1 cellular context compared by ENCODE assay signal in the genomic region with DNA sequence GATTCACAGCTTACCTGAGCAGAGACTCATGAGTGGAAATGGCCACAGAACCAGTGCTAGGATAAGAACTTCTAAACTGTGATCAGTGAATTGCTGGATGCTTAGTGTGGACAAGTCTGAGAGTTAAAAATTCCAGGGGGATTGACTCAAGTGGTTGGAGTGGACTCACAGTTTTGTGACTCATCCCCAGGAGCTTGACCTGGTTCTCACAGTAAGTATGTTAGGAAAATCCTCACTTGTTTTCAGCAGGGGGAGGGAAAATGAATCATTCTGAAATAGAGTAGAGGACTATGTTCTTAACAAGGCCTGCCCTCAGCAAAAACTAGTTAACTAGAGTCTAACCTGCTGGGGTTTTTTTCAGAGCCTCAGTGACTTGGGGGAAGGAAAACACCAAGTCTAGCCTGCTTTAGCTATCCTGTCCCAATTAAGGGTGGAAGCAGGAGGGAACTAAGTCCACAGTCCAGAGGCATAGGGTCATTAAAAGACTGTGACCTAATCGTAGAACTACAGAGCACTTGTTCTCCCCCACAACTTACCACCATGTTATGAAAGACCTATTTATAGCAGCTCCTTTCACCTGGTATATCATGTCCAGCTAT.
A peak's percentile ranks its signal among the peaks of the same experiment; 100 is the strongest.
TF ChIP-seq lines count a peak whose summit lies in the region.

No MANE protein-coding gene starts in this region.

TF ChIP-seq in K562, 482 proteins besides CTCF, POLR2A, EP300 and RAD21 (continued from another document):
- peak; percentile 58; the same call in 1 of the 2 replicates for TF ChIP-seq ATF7 (IDR thresholded peaks at IDR 0.05)
- TF ChIP-seq SIX5 (IDR thresholded peaks at IDR 0.05; ENCODE audit: borderline replicate concordance in 1 of 2, insufficient read depth in 1 of 2, low read depth in 1 of 2, low read length in 2 of 2): no peak
- peak; percentile 35; the same call in 1 of the 2 replicates for TF ChIP-seq HDAC2 (IDR thresholded peaks at IDR 0.05)
- no peak for TF ChIP-seq TBL1XR1 (IDR thresholded peaks at IDR 0.05; ENCODE audit: low read length in 2 of 2)
- TF ChIP-seq, protein P1, sequence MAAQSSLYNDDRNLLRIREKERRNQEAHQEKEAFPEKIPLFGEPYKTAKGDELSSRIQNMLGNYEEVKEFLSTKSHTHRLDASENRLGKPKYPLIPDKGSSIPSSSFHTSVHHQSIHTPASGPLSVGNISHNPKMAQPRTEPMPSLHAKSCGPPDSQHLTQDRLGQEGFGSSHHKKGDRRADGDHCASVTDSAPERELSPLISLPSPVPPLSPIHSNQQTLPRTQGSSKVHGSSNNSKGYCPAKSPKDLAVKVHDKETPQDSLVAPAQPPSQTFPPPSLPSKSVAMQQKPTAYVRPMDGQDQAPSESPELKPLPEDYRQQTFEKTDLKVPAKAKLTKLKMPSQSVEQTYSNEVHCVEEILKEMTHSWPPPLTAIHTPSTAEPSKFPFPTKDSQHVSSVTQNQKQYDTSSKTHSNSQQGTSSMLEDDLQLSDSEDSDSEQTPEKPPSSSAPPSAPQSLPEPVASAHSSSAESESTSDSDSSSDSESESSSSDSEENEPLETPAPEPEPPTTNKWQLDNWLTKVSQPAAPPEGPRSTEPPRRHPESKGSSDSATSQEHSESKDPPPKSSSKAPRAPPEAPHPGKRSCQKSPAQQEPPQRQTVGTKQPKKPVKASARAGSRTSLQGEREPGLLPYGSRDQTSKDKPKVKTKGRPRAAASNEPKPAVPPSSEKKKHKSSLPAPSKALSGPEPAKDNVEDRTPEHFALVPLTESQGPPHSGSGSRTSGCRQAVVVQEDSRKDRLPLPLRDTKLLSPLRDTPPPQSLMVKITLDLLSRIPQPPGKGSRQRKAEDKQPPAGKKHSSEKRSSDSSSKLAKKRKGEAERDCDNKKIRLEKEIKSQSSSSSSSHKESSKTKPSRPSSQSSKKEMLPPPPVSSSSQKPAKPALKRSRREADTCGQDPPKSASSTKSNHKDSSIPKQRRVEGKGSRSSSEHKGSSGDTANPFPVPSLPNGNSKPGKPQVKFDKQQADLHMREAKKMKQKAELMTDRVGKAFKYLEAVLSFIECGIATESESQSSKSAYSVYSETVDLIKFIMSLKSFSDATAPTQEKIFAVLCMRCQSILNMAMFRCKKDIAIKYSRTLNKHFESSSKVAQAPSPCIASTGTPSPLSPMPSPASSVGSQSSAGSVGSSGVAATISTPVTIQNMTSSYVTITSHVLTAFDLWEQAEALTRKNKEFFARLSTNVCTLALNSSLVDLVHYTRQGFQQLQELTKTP (IDR thresholded peaks at IDR 0.05; ENCODE audit: low read depth in 1 of 2, partially characterized antibody in 2 of 2): peak; percentile 24 to 45
- TF ChIP-seq, protein P2, sequence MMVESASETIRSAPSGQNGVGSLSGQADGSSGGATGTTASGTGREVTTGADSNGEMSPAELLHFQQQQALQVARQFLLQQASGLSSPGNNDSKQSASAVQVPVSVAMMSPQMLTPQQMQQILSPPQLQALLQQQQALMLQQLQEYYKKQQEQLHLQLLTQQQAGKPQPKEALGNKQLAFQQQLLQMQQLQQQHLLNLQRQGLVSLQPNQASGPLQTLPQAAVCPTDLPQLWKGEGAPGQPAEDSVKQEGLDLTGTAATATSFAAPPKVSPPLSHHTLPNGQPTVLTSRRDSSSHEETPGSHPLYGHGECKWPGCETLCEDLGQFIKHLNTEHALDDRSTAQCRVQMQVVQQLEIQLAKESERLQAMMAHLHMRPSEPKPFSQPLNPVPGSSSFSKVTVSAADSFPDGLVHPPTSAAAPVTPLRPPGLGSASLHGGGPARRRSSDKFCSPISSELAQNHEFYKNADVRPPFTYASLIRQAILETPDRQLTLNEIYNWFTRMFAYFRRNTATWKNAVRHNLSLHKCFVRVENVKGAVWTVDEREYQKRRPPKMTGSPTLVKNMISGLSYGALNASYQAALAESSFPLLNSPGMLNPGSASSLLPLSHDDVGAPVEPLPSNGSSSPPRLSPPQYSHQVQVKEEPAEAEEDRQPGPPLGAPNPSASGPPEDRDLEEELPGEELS (CRISPR knock-in tag; IDR thresholded peaks at IDR 0.05; ENCODE audit: borderline replicate concordance): no peak
- TF ChIP-seq ZNF592 (IDR thresholded peaks at IDR 0.05): peak; percentile 60; the same call in 1 of the 2 replicates
- TF ChIP-seq SMARCA4 (IDR thresholded peaks at IDR 0.05): peak; percentile 73
- TF ChIP-seq BRD4 (IDR thresholded peaks at IDR 0.05): 0 out of 2 replicates have a peak, but pooled peaks have one; percentile 23
- TF ChIP-seq ZNF507 (tag; conservative IDR thresholded peaks at IDR 0.05): no peak
- no peak for TF ChIP-seq NR4A1 (CRISPR knock-in tag; IDR thresholded peaks at IDR 0.05)
- TF ChIP-seq NR4A1 (tag; IDR thresholded peaks at IDR 0.05): no peak
- TF ChIP-seq GATAD2B (IDR thresholded peaks at IDR 0.05; ENCODE audit: borderline replicate concordance): peak; percentile 21; the same call in 1 of the 2 replicates
- no peak for TF ChIP-seq ZNF696 (CRISPR knock-in tag; conservative IDR thresholded peaks at IDR 0.05)
- TF ChIP-seq FOSL1 (tag; conservative IDR thresholded peaks at IDR 0.05): peak; percentile 94
- TF ChIP-seq, protein P3, sequence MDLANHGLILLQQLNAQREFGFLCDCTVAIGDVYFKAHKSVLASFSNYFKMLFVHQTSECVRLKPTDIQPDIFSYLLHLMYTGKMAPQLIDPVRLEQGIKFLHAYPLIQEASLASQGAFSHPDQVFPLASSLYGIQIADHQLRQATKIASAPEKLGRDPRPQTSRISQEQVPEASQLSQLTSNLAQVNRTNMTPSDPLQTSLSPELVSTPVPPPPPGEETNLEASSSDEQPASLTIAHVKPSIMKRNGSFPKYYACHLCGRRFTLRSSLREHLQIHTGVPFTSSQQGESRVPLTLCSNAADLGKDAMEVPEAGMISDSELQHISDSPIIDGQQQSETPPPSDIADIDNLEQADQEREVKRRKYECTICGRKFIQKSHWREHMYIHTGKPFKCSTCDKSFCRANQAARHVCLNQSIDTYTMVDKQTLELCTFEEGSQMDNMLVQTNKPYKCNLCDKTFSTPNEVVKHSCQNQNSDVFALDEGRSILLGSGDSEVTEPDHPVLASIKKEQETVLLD (IDR thresholded peaks at IDR 0.05): peak; percentile 44; the same call in 1 of the 2 replicates
